In the genomic region with DNA sequence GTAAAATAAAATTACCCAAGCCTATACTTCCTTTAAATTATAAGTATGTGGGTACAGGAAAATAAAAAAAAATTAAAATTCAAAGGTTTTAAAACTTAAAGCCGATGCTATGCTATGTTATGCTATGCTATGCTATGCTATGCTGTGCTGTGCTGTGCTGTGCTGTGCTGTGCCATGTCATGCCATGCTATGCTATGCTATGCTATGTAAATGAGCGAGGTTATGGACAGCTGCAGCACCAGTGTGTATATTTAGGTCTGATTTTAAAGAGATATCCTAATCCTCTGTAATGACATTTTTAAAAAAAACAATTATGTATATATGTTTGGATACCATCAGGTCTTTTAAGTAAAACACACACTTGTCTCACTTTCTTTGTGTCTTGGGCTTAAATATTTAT, we compare ENCODE assay signal across 26 cellular contexts.
"Had no signal": no experiment of that assay in that cellular context is flagged by ENCODE, and none has a peak within 500 bp of the region (broad histone marks: within the 10 kb centered on the region; RNA-seq: fewer than 3 reads in every experiment).

No MANE protein-coding gene starts in this region.

- H3K9me3 Mint-ChIP-seq: neural progenitor cell; stimulated activated naive B cell treated with anti-CD40 and anti-IgM and Interleukin-4, amounts not matched to agents 10 μg/mL and 1 μg/mL and 100 μg/mL, for 72 hours had no signal

- H3K27ac ChIP-seq: esophagus squamous epithelium, heart right ventricle, left lung, neural progenitor cell, parathyroid adenoma, right lobe of liver, thoracic aorta, tibial nerve, upper lobe of left lung had no signal

- H3K4me3 Mint-ChIP-seq: naive thymus-derived CD4-positive, alpha-beta T cell; nephron; neural progenitor cell; stimulated activated naive B cell treated with anti-CD40 and anti-IgM and Interleukin-4, amounts not matched to agents 10 μg/mL and 1 μg/mL and 100 μg/mL, for 72 hours; stimulated activated naive CD8-positive, alpha-beta T cell treated with anti-CD3 and anti-CD28 coated beads, Interleukin-15, Interleukin-2, amounts not matched to agents 100 ng/mL and 50 ng/mL, for 24 hours had no signal

- H3K27me3 ChIP-seq: esophagus squamous epithelium, heart right ventricle, left lung, neural progenitor cell, right lobe of liver, tibial nerve, upper lobe of left lung had no signal

- H3K4me2 ChIP-seq: neural progenitor cell had no signal

- ATAC-seq: heart right ventricle; left cardiac atrium; left lung; naive thymus-derived CD4-positive, alpha-beta T cell; right lobe of liver; stimulated activated naive B cell treated with anti-CD40 and anti-IgM and Interleukin-4, amounts not matched to agents 10 μg/mL and 1 μg/mL and 100 μg/mL, for 72 hours had no signal

- H3K4me3 ChIP-seq: esophagus squamous epithelium, heart right ventricle, left lung, neural progenitor cell, right lobe of liver, thoracic aorta, tibial nerve, upper lobe of left lung had no signal

- H2AFZ ChIP-seq: neural progenitor cell, parathyroid adenoma had no signal

- H3K27ac Mint-ChIP-seq: naive thymus-derived CD4-positive, alpha-beta T cell; nephron; neural progenitor cell; progenitor cell of endocrine pancreas; stimulated activated naive B cell treated with anti-CD40 and anti-IgM and Interleukin-4, amounts not matched to agents 10 μg/mL and 1 μg/mL and 100 μg/mL, for 72 hours; stimulated activated naive CD8-positive, alpha-beta T cell treated with anti-CD3 and anti-CD28 coated beads, Interleukin-15, Interleukin-2, amounts not matched to agents 100 ng/mL and 50 ng/mL, for 24 hours had no signal

- H3K27me3 Mint-ChIP-seq: naive thymus-derived CD4-positive, alpha-beta T cell; progenitor cell of endocrine pancreas; stimulated activated naive B cell treated with anti-CD40 and anti-IgM and Interleukin-4, amounts not matched to agents 10 μg/mL and 1 μg/mL and 100 μg/mL, for 72 hours; stimulated activated naive CD8-positive, alpha-beta T cell treated with anti-CD3 and anti-CD28 coated beads, Interleukin-15, Interleukin-2, amounts not matched to agents 100 ng/mL and 50 ng/mL, for 24 hours had no signal

- H3K9me3 ChIP-seq: esophagus squamous epithelium, heart right ventricle, left lung, right lobe of liver, thoracic aorta, tibial nerve, upper lobe of left lung had no signal

- H3K4me1 Mint-ChIP-seq: naive thymus-derived CD4-positive, alpha-beta T cell; nephron; neural progenitor cell; stimulated activated naive B cell treated with anti-CD40 and anti-IgM and Interleukin-4, amounts not matched to agents 10 μg/mL and 1 μg/mL and 100 μg/mL, for 72 hours had no signal

- H3K4me1 ChIP-seq: esophagus squamous epithelium, heart right ventricle, left lung, neural progenitor cell, parathyroid adenoma, right lobe of liver, tibial nerve, upper lobe of left lung had no signal

- H3K9ac ChIP-seq: neural progenitor cell, parathyroid adenoma had no signal

- DNase-seq: dermis blood vessel endothelial cell; effector memory CD4-positive, alpha-beta T cell; erythroblast; esophagus squamous epithelium; foreskin melanocyte; glutamatergic neuron; heart right ventricle; hippocampal formation; left cardiac atrium; left lung; mesenchymal stem cell; midbrain; naive thymus-derived CD4-positive, alpha-beta T cell; right lobe of liver; small intestine; stimulated activated CD4-positive, alpha-beta T cell treated with anti-CD3 and anti-CD28 coated beads, Interleukin-15, amount 100 ng/mL, for 24 hours; stimulated activated CD4-positive, alpha-beta T cell treated with anti-CD3 and anti-CD28 coated beads, Interleukin-2, amount 100 ng/mL, for 48 hours; stimulated activated naive B cell treated with anti-CD40 and anti-IgM and Interleukin-4, amounts not matched to agents 10 μg/mL and 1 μg/mL and 100 μg/mL, for 72 hours; upper lobe of left lung had no signal

- H3K36me3 ChIP-seq: esophagus squamous epithelium, heart right ventricle, left lung, neural progenitor cell, right lobe of liver, thoracic aorta, tibial nerve, upper lobe of left lung had no signal

- H3K36me3 Mint-ChIP-seq: naive thymus-derived CD4-positive, alpha-beta T cell; neural progenitor cell; stimulated activated naive B cell treated with anti-CD40 and anti-IgM and Interleukin-4, amounts not matched to agents 10 μg/mL and 1 μg/mL and 100 μg/mL, for 72 hours had no signal

- H3K79me2 ChIP-seq: parathyroid adenoma had no signal
